Comparison of ENCODE assay signal across 1 cellular context in the genomic region with DNA sequence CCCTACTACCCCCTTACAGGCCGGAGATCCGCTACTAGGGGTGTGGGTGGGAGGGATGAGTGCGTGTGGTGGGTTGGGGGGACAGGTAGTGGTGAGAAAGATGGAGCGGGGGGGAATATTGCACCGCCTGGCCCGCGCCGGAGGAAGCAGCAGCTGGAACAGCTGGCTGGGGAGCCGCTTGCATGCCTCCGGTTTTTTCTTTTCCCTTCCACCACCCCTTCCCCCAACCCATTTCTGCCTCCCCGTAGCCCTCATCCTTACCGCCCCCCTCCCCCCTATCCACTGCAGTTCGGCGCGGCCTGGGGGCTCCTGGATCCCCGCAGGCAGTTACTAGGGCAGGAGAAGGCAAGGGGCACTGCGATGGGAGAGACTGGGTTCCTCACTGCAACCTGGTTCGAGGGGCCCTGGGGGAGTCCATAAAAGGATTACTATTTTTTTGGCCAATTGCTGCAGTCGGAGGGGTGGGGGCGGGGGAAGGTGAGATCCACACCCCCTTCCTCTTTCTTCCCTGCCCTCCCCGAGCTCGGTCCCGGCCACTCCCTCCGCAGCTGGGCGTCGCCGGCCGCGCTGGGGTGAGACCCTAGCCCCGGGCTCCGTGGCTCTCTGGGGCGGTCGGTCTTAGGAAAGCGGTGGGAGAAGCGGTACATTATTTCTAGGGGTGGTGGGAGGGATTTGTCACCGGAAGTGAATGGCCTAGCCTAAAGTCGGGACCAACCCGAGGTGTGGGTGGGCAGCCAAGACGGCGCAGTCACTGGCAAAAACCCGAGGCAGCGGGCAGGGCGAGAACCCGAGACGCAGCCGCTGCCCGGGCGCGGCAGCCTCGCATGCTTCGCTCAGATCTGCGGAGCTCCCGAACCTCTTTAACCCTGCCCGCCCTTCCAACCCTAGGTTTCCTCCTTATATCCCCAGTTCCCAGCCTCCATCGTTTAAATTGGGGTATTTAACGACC.
TF ChIP-seq lines count a peak whose summit lies in the region.

No MANE protein-coding gene starts in this region.

TF ChIP-seq in K562, 482 proteins besides CTCF, POLR2A, EP300 and RAD21 (continued from another document and continues in another):
- TF ChIP-seq, protein P1, sequence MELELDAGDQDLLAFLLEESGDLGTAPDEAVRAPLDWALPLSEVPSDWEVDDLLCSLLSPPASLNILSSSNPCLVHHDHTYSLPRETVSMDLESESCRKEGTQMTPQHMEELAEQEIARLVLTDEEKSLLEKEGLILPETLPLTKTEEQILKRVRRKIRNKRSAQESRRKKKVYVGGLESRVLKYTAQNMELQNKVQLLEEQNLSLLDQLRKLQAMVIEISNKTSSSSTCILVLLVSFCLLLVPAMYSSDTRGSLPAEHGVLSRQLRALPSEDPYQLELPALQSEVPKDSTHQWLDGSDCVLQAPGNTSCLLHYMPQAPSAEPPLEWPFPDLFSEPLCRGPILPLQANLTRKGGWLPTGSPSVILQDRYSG (tag; conservative IDR thresholded peaks at IDR 0.05; ENCODE audit: low read depth), result no peak
- TF ChIP-seq CREM (IDR thresholded peaks at IDR 0.05; ENCODE audit: low read depth) (peak; percentile 53), PPARD (CRISPR knock-in tag; IDR thresholded peaks at IDR 0.05) (no peak), ZNF274 (IDR thresholded peaks at IDR 0.05; ENCODE audit: borderline replicate concordance, low read depth, low read length) (no peak), ASH1L (IDR thresholded peaks at IDR 0.05; ENCODE audit: borderline replicate concordance, low read depth, partially characterized antibody) (no peak), KAT2B (IDR thresholded peaks at IDR 0.05; ENCODE audit: low read depth, low read length) (no peak), CHCHD3 (CRISPR knock-in tag; IDR thresholded peaks at IDR 0.05) (0 out of 2 replicates have a peak, but pooled peaks have one; percentile 52), SAFB (IDR thresholded peaks at IDR 0.05; ENCODE audit: borderline replicate concordance, low read depth, low read length) (no peak), HNRNPH1 (optimal IDR thresholded peaks at IDR 0.05; ENCODE audit: low read depth, low read length) (no peak), ETV6 (IDR thresholded peaks at IDR 0.05; ENCODE audit: borderline replicate concordance in 1 of 2, low read depth in 2 of 2, low read length in 1 of 2) (no peak), ETV6 (CRISPR knock-in tag; IDR thresholded peaks at IDR 0.05; ENCODE audit: borderline replicate concordance) (no peak), HOMEZ (CRISPR knock-in tag; IDR thresholded peaks at IDR 0.05) (no peak), PRMT5 (CRISPR knock-in tag; IDR thresholded peaks at IDR 0.05) (no peak), ZNF277 (CRISPR knock-in tag; IDR thresholded peaks at IDR 0.05; ENCODE audit: borderline replicate concordance) (no peak), ZNF551 (CRISPR knock-in tag; IDR thresholded peaks at IDR 0.05) (no peak), ESRRB (CRISPR knock-in tag; IDR thresholded peaks at IDR 0.05; ENCODE audit: borderline replicate concordance) (no peak), PCBP2 (IDR thresholded peaks at IDR 0.05; ENCODE audit: low read depth, low read length, poor library complexity, severe bottlenecking) (no peak), STAT5B (CRISPR knock-in tag; IDR thresholded peaks at IDR 0.05) (no peak), CCAR2 (IDR thresholded peaks at IDR 0.05; ENCODE audit: low read depth, low read length) (no peak), CBFA2T2 (conservative IDR thresholded peaks at IDR 0.05) (no peak), TAF15 (IDR thresholded peaks at IDR 0.05; ENCODE audit: low read depth, low read length) (no peak), TEAD1 (CRISPR knock-in tag; IDR thresholded peaks at IDR 0.05) (0 out of 4 replicates have a peak, but pooled peaks of 1 of the 2 experiments have one; percentile 32), NFRKB (IDR thresholded peaks at IDR 0.05; ENCODE audit: low read depth) (no peak; the same call in none of the 2 replicates), BHLHE40 (IDR thresholded peaks at IDR 0.05; ENCODE audit: low read length) (peak; percentile 23; the same call in 1 of the 2 replicates), ZFP1 (CRISPR knock-in tag; IDR thresholded peaks at IDR 0.05) (0 out of 2 replicates have a peak, but pooled peaks have one; percentile 4), LCOR (CRISPR knock-in tag; IDR thresholded peaks at IDR 0.05) (peak; percentile 72; the same call in 1 of the 2 replicates), TFE3 (CRISPR knock-in tag; IDR thresholded peaks at IDR 0.05) (no peak; the same call in 1 of the 2 replicates), HDAC6 (IDR thresholded peaks at IDR 0.05; ENCODE audit: low read depth, low read length) (no peak), GTF2A2 (tag; IDR thresholded peaks at IDR 0.05) (0 out of 2 replicates have a peak, but pooled peaks have one; percentile 11), ARNT (IDR thresholded peaks at IDR 0.05) (no peak), BDP1 (IDR thresholded peaks at IDR 0.05; ENCODE audit: insufficient read depth, insufficient read length) (no peak), NBN (IDR thresholded peaks at IDR 0.05; ENCODE audit: low read depth) (no peak), ELF4 (CRISPR knock-in tag; IDR thresholded peaks at IDR 0.05) (no peak)
- TF ChIP-seq, protein P2, sequence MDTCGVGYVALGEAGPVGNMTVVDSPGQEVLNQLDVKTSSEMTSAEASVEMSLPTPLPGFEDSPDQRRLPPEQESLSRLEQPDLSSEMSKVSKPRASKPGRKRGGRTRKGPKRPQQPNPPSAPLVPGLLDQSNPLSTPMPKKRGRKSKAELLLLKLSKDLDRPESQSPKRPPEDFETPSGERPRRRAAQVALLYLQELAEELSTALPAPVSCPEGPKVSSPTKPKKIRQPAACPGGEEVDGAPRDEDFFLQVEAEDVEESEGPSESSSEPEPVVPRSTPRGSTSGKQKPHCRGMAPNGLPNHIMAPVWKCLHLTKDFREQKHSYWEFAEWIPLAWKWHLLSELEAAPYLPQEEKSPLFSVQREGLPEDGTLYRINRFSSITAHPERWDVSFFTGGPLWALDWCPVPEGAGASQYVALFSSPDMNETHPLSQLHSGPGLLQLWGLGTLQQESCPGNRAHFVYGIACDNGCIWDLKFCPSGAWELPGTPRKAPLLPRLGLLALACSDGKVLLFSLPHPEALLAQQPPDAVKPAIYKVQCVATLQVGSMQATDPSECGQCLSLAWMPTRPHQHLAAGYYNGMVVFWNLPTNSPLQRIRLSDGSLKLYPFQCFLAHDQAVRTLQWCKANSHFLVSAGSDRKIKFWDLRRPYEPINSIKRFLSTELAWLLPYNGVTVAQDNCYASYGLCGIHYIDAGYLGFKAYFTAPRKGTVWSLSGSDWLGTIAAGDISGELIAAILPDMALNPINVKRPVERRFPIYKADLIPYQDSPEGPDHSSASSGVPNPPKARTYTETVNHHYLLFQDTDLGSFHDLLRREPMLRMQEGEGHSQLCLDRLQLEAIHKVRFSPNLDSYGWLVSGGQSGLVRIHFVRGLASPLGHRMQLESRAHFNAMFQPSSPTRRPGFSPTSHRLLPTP (IDR thresholded peaks at IDR 0.05; ENCODE audit: borderline replicate concordance, extremely low read depth, insufficient read length), result no peak
- TF ChIP-seq, protein P3, sequence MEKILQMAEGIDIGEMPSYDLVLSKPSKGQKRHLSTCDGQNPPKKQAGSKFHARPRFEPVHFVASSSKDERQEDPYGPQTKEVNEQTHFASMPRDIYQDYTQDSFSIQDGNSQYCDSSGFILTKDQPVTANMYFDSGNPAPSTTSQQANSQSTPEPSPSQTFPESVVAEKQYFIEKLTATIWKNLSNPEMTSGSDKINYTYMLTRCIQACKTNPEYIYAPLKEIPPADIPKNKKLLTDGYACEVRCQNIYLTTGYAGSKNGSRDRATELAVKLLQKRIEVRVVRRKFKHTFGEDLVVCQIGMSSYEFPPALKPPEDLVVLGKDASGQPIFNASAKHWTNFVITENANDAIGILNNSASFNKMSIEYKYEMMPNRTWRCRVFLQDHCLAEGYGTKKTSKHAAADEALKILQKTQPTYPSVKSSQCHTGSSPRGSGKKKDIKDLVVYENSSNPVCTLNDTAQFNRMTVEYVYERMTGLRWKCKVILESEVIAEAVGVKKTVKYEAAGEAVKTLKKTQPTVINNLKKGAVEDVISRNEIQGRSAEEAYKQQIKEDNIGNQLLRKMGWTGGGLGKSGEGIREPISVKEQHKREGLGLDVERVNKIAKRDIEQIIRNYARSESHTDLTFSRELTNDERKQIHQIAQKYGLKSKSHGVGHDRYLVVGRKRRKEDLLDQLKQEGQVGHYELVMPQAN (IDR thresholded peaks at IDR 0.05; ENCODE audit: borderline replicate concordance), result peak; percentile 68
- TF ChIP-seq, protein P4, sequence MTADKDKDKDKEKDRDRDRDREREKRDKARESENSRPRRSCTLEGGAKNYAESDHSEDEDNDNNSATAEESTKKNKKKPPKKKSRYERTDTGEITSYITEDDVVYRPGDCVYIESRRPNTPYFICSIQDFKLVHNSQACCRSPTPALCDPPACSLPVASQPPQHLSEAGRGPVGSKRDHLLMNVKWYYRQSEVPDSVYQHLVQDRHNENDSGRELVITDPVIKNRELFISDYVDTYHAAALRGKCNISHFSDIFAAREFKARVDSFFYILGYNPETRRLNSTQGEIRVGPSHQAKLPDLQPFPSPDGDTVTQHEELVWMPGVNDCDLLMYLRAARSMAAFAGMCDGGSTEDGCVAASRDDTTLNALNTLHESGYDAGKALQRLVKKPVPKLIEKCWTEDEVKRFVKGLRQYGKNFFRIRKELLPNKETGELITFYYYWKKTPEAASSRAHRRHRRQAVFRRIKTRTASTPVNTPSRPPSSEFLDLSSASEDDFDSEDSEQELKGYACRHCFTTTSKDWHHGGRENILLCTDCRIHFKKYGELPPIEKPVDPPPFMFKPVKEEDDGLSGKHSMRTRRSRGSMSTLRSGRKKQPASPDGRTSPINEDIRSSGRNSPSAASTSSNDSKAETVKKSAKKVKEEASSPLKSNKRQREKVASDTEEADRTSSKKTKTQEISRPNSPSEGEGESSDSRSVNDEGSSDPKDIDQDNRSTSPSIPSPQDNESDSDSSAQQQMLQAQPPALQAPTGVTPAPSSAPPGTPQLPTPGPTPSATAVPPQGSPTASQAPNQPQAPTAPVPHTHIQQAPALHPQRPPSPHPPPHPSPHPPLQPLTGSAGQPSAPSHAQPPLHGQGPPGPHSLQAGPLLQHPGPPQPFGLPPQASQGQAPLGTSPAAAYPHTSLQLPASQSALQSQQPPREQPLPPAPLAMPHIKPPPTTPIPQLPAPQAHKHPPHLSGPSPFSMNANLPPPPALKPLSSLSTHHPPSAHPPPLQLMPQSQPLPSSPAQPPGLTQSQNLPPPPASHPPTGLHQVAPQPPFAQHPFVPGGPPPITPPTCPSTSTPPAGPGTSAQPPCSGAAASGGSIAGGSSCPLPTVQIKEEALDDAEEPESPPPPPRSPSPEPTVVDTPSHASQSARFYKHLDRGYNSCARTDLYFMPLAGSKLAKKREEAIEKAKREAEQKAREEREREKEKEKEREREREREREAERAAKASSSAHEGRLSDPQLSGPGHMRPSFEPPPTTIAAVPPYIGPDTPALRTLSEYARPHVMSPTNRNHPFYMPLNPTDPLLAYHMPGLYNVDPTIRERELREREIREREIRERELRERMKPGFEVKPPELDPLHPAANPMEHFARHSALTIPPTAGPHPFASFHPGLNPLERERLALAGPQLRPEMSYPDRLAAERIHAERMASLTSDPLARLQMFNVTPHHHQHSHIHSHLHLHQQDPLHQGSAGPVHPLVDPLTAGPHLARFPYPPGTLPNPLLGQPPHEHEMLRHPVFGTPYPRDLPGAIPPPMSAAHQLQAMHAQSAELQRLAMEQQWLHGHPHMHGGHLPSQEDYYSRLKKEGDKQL (CRISPR knock-in tag; IDR thresholded peaks at IDR 0.05; ENCODE audit: borderline replicate concordance), result peak; percentile 75
- TF ChIP-seq, protein P5, sequence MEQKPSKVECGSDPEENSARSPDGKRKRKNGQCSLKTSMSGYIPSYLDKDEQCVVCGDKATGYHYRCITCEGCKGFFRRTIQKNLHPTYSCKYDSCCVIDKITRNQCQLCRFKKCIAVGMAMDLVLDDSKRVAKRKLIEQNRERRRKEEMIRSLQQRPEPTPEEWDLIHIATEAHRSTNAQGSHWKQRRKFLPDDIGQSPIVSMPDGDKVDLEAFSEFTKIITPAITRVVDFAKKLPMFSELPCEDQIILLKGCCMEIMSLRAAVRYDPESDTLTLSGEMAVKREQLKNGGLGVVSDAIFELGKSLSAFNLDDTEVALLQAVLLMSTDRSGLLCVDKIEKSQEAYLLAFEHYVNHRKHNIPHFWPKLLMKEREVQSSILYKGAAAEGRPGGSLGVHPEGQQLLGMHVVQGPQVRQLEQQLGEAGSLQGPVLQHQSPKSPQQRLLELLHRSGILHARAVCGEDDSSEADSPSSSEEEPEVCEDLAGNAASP (IDR thresholded peaks at IDR 0.05), result no peak
- TF ChIP-seq, protein P6, sequence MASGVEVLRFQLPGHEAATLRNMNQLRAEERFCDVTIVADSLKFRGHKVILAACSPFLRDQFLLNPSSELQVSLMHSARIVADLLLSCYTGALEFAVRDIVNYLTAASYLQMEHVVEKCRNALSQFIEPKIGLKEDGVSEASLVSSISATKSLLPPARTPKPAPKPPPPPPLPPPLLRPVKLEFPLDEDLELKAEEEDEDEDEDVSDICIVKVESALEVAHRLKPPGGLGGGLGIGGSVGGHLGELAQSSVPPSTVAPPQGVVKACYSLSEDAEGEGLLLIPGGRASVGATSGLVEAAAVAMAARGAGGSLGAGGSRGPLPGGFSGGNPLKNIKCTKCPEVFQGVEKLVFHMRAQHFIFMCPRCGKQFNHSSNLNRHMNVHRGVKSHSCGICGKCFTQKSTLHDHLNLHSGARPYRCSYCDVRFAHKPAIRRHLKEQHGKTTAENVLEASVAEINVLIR (CRISPR knock-in tag; IDR thresholded peaks at IDR 0.05), result no peak
